ENCODE assay signal across 14 cellular contexts in the genomic region with DNA sequence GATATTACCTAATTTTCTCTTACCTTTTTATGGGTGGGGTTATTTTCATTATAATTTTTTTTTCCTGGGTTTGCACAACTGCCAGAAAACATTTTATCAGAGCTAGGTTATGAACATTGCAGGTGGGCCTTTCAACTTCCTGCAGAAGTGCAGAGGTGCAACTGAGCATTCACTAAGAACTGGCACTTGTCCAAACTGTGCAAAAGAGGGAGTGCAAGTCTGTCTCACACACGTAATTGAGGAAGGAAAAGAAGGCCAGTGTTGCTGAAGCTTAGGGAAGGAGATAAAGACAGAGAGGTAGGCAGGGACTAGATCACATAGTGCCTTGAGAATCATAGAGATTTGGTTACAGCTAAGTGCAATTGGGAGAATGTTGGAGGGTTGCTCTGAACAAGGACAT. TPM values are rescaled to one million over a fixed set of nuclear protein-coding genes. Genes with fewer than 3 reads are reported as not detected.
A peak's percentile ranks its signal among the peaks of the same experiment; 100 is the strongest.
DNase-seq lines count a peak whose midpoint lies in the region; ATAC-seq, FAIRE-seq and TF ChIP-seq lines count a peak whose summit lies in the region.
"Had no signal": no experiment of that assay in that cellular context is flagged by ENCODE, and none has a peak within 500 bp of the region (broad histone marks: within the 10 kb centered on the region; RNA-seq: fewer than 3 reads in every experiment).

No MANE protein-coding gene starts in this region.

- no peak overlapping the region for H3K9ac ChIP-seq in GM12878 (ENCODE audit: control insufficient read depth, insufficient read depth, low read length)

- H3K4me1 ChIP-seq in GM12878 (ENCODE audit: control insufficient read depth, insufficient read depth, low read length), result peaks cover 27% of the 10 kb centered on the region
- H3K4me1 ChIP-seq in stomach, result peaks cover 6 to 41% (median 15%) of the 10 kb centered on the region in 4 donors

- no peak overlapping the region for H2AFZ ChIP-seq in GM12878 (ENCODE audit: control insufficient read depth, low read depth, low read length)

- no peak for TF ChIP-seq EP300 in GM12878 (IDR thresholded peaks at IDR 0.05; ENCODE audit: borderline replicate concordance in 1 of 2, control insufficient read depth in 1 of 2, low read depth in 2 of 2, low read length in 2 of 2)
- no peak for TF ChIP-seq EP300 in stomach (IDR thresholded peaks at IDR 0.05)

- no peak for TF ChIP-seq RAD21 in GM12878 (IDR thresholded peaks at IDR 0.05; ENCODE audit: insufficient read depth, low read depth, low read length)

- H4K20me1 ChIP-seq in GM12878 (ENCODE audit: control insufficient read depth, insufficient read depth), result no peaks in the 10 kb centered on the region

- in situ Hi-C loops in GM12878 (cut with MboI), result no loop called here

- DNase-seq in NB4 (ENCODE audit: low read depth) (peak; percentile 81), GM12878 (ENCODE audit: low read depth, low spot score) (no peak), stomach (no peak), RCC 7860 (ENCODE audit: low spot score) (no peak)
- no peak for DNase-seq in activated CD4-positive, alpha-beta memory T cell treated with anti-CD3 and anti-CD28 coated beads, Interleukin-2, amount 10 ng/mL, durations not matched to agents 7 days and 5 days
- DNase-seq: activated CD4-positive, alpha-beta T cell treated with anti-CD3 and anti-CD28 coated beads, Interleukin-2, amount 50 U/mL, for 48 hours; effector memory CD4-positive, alpha-beta T cell; glutamatergic neuron; kidney glomerular epithelial cell; NCI-H1436 treated with DMSO at 0.1 percent for 48 hours; NCI-H82 had no signal

- SMC1A ChIA-PET in GM12878 (lab: Charles Lee; ENCODE audit: uncharacterized antibody, unreplicated experiment), result interaction anchor here (0.8 to 5.4 kb wide), 6 partner anchors 8 to 59 kb away, joined by 3 to 66 read pairs (median 4); a partner anchor contains a TSS

- no peak overlapping the region for H3K27ac Mint-ChIP-seq in activated CD4-positive, alpha-beta memory T cell treated with anti-CD3 and anti-CD28 coated beads, Interleukin-2, amount 10 ng/mL, durations not matched to agents 7 days and 5 days

- TF ChIP-seq POLR2A in GM18505 (IDR thresholded peaks at IDR 0.05; ENCODE audit: borderline replicate concordance, extremely low read depth, insufficient read depth, insufficient read length) (no peak), NB4 (IDR thresholded peaks at IDR 0.05; ENCODE audit: extremely low read depth, insufficient read length) (no peak), GM12878 (IDR thresholded peaks at IDR 0.05; ENCODE audit: low read depth, low read length) (no peak), stomach (IDR thresholded peaks at IDR 0.05) (no peak)

- BruUV-seq in GM12878 (replicated peaks; lab: Mats Ljungman, UMichigan), result no TSS peak

- intact Hi-C loops in GM12878 (cut with micrococcal nuclease; ENCODE audit: unreplicated experiment) (no loop called here), stomach (cut with DNase I; ENCODE audit: low total_unique reads) (no loop called here)

- no peaks in the 10 kb centered on the region for H3K27me3 ChIP-seq in GM12878 (replicated peaks in 1 of 2; ENCODE audit: control insufficient read depth in 2 of 2, insufficient read depth in 2 of 2, low read length in 1 of 2)
- no peaks in the 10 kb centered on the region for H3K27me3 ChIP-seq in stomach

- peaks cover 8% of the 10 kb centered on the region for H3K36me3 Mint-ChIP-seq in activated CD4-positive, alpha-beta memory T cell treated with anti-CD3 and anti-CD28 coated beads, Interleukin-2, amount 10 ng/mL, durations not matched to agents 7 days and 5 days (ENCODE audit: low read depth)
- H3K36me3 Mint-ChIP-seq: natural killer cell treated with Interleukin-12 subunit alpha and Interleukin-12 subunit beta and Interleukin-15 and Interleukin-18, amount 100 ng/mL, for 72 hours had no signal

- no peaks in the 10 kb centered on the region for H3K36me3 ChIP-seq in GM12878 (ENCODE audit: control insufficient read depth in 2 of 2, insufficient read depth in 2 of 2, low read length in 1 of 2)
- no peaks in the 10 kb centered on the region for H3K36me3 ChIP-seq in stomach

- no peaks in the 10 kb centered on the region; the same call in 1 of the 3 replicates for H3K9me3 ChIP-seq in GM12878 (replicated peaks; ENCODE audit: control insufficient read depth, insufficient read depth, low read length)
- no peaks in the 10 kb centered on the region for H3K9me3 ChIP-seq in stomach

- H3K27me3 Mint-ChIP-seq in activated CD4-positive, alpha-beta memory T cell treated with anti-CD3 and anti-CD28 coated beads, Interleukin-2, amount 10 ng/mL, durations not matched to agents 7 days and 5 days, result no peaks in the 10 kb centered on the region

- peak overlapping the region; percentile 46; the same call in 1 of the 2 replicates for H3K4me2 ChIP-seq in GM12878 (ENCODE audit: control insufficient read depth, insufficient read depth)

- TF ChIP-seq CTCF in NB4 (IDR thresholded peaks at IDR 0.05; ENCODE audit: low read depth, low read length), result no peak
- no peak for TF ChIP-seq CTCF in GM12878 (IDR thresholded peaks at IDR 0.05 in 2 of 3, conservative IDR thresholded peaks at IDR 0.05 in 1 of 3; ENCODE audit: control insufficient read depth in 2 of 3, extremely low read depth in 1 of 3, insufficient read depth in 1 of 3, low read depth in 3 of 3, low read length in 3 of 3)
- TF ChIP-seq CTCF in stomach (IDR thresholded peaks at IDR 0.05), result no peak

- FAIRE-seq in GM12878 (lab: Jason Lieb, UNC) (no peak), RCC 7860 (lab: Jason Lieb, UNC) (no peak)

- no peak overlapping the region for H3K4me3 Mint-ChIP-seq in activated CD4-positive, alpha-beta memory T cell treated with anti-CD3 and anti-CD28 coated beads, Interleukin-2, amount 10 ng/mL, durations not matched to agents 7 days and 5 days
- H3K4me3 Mint-ChIP-seq: natural killer cell treated with Interleukin-12 subunit alpha and Interleukin-12 subunit beta and Interleukin-15 and Interleukin-18, amount 100 ng/mL, for 72 hours had no signal

- ATAC-seq in GM18505 (IDR thresholded peaks at IDR 0.05; ENCODE audit: unreplicated experiment) (peak; percentile 40), GM12878 (no peak; the same call in 2 of the 3 replicates), GM21529 (IDR thresholded peaks at IDR 0.05; ENCODE audit: unreplicated experiment) (no peak)
- ATAC-seq: natural killer cell treated with Interleukin-12 subunit alpha and Interleukin-12 subunit beta and Interleukin-15 and Interleukin-18, amount 100 ng/mL, for 72 hours had no signal

- RAD21 ChIA-PET in GM12878 (lab: Charles Lee; ENCODE audit: unreplicated experiment), result interaction anchor here (1.1 to 1.7 kb wide), 4 partner anchors 9 to 61 kb away, joined by 3 to 9 read pairs (median 4); no protein-coding TSS in a partner anchor

- CTCF ChIA-PET in GM12878 (lab: Yijun Ruan, JAX), result interaction anchor here (0.8 to 1.6 kb wide), 3 partner anchors 9 to 61 kb away, joined by 3 to 12 read pairs (median 4); no protein-coding TSS in a partner anchor
- CTCF ChIA-PET in activated CD4-positive, alpha-beta memory T cell treated with anti-CD3 and anti-CD28 coated beads, Interleukin-2, amount 10 ng/mL, durations not matched to agents 7 days and 5 days (lab: Charles Lee), result no interaction called here

- H3K9me3 Mint-ChIP-seq in activated CD4-positive, alpha-beta memory T cell treated with anti-CD3 and anti-CD28 coated beads, Interleukin-2, amount 10 ng/mL, durations not matched to agents 7 days and 5 days, result peaks cover 2% of the 10 kb centered on the region
- H3K9me3 Mint-ChIP-seq: natural killer cell treated with Interleukin-12 subunit alpha and Interleukin-12 subunit beta and Interleukin-15 and Interleukin-18, amount 100 ng/mL, for 72 hours had no signal

- POLR2A ChIA-PET in GM12878 (lab: Charles Lee), result interaction anchor here (1.1 to 6.6 kb wide), 2 partner anchors 12 to 19 kb away, joined by 3 to 82 read pairs; a partner anchor contains a TSS
- POLR2A ChIA-PET in activated CD4-positive, alpha-beta memory T cell treated with anti-CD3 and anti-CD28 coated beads, Interleukin-2, amount 10 ng/mL, durations not matched to agents 7 days and 5 days (lab: Charles Lee), result interaction anchor here (0.9 to 1.4 kb wide), 3 partner anchors 21 to 249 kb away, joined by 3 read pairs; no protein-coding TSS in a partner anchor

- H3K27ac ChIP-seq in GM12878 (ENCODE audit: control insufficient read depth, insufficient read depth) (no peak overlapping the region), stomach (peak overlapping the region in 4 of 5 donors; percentile 56 to 89 (median 82))

- no peak overlapping the region for H3K4me3 ChIP-seq in NB4 (ENCODE audit: low read depth, low read length)
- no peak overlapping the region for H3K4me3 ChIP-seq in GM12878
- no peak overlapping the region for H3K4me3 ChIP-seq in stomach

- 0% methylated on average over 1 of the region's 1 CpG for WGBS in GM12878 (ENCODE audit: insufficient coverage, insufficient replicate concordance, low lambda C conversion rate, missing lambda C conversion rate)
- 0 to 15% (median 6%) methylated on average over 1 of the region's 1 CpG for WGBS in stomach, 5 donors

- peaks cover 45% of the 10 kb centered on the region for H3K4me1 Mint-ChIP-seq in activated CD4-positive, alpha-beta memory T cell treated with anti-CD3 and anti-CD28 coated beads, Interleukin-2, amount 10 ng/mL, durations not matched to agents 7 days and 5 days

- H3K79me2 ChIP-seq in GM12878 (ENCODE audit: control insufficient read depth, insufficient read depth, low read length), result no peaks in the 10 kb centered on the region

TF ChIP-seq in GM12878, 131 proteins besides CTCF, POLR2A, EP300 and RAD21 (continues in another document):
- TF ChIP-seq SIN3A (IDR thresholded peaks at IDR 0.05; ENCODE audit: low read depth, low read length), result no peak

RNA-seq across cellular contexts. Expression of a gene that starts 14.1 kb away (rescaled TPM):
- 28.2 and 31.0 TPM in 2 replicates for total RNA-seq in GM12878 (2013; cell fraction: nucleolus; rRNA removed)
- total RNA-seq in GM12878 (2014; rRNA removed), result 6.8 and 7.5 TPM in 2 replicates
- 7.3 and 7.8 TPM in 2 replicates for total RNA-seq in GM12878 (2014; rRNA removed; fragmentation: Illumina TruSeq; extraction: Trizol)
- total RNA-seq in GM12878 (2021), result 5.3 and 5.4 TPM in 2 replicates
- 3.7 TPM for polyA plus RNA-seq in GM12878 (2011; ENCODE audit: low read depth)
- polyA plus RNA-seq in GM12878 (2011; rRNA removed), result 15.9 and 23.5 TPM in 2 replicates
- polyA plus RNA-seq in GM12878 (2011; cell fraction: cytosol; rRNA removed), result 6.1 and 10.1 TPM in 2 replicates
- 6.8 and 9.1 TPM in 2 replicates for polyA plus RNA-seq in GM12878 (2011; cell fraction: nucleus; rRNA removed)
- polyA plus RNA-seq in GM12878 (2012), result 3.2 and 8.9 TPM in 2 replicates
- polyA plus RNA-seq in GM12878 (2014; fragmentation: Illumina TruSeq; extraction: Trizol), result 7.8 and 22.9 TPM in 2 replicates
- polyA plus RNA-seq in GM12878 (2014; fragmentation: Nextera tagmentation; extraction: Ambion mirVana), result 10 to 100 TPM; 15.2 to 19.3 TPM
- 7.0 and 10.3 TPM in 2 replicates for polyA plus RNA-seq in GM12878 (2014; rRNA removed)
- 1 to 10 TPM; 8.8 to 9.8 TPM for polyA plus RNA-seq in GM12878 (2016; fragmentation: Nextera tagmentation; extraction: Ambion mirVana)
- polyA minus RNA-seq in GM12878 (2011; rRNA and poly(A)+ RNA removed), result 5.8 and 8.9 TPM in 2 replicates
- 1.9 and 4.0 TPM in 2 replicates for polyA minus RNA-seq in GM12878 (2011; cell fraction: cytosol; rRNA and poly(A)+ RNA removed)
- 2.8 and 5.1 TPM in 2 replicates for polyA minus RNA-seq in GM12878 (2011; cell fraction: nucleus; rRNA and poly(A)+ RNA removed)
- total RNA-seq in stomach, result 100 to 1,000 TPM in 1 of 5 donors, 10 to 100 TPM in 1, 1 to 10 TPM in 2, not detected in 1; 2.9 to 131 (median 15.6) TPM
- polyA plus RNA-seq in stomach, result 10 to 100 TPM in 2 of 3 donors, 1 to 10 TPM in 1; 7.9 to 12.5 (median 11.2) TPM
- total RNA-seq in activated CD4-positive, alpha-beta memory T cell treated with anti-CD3 and anti-CD28 coated beads, Interleukin-2, amount 10 ng/mL, durations not matched to agents 7 days and 5 days, result 1 to 10 TPM; 3.2 to 4.0 TPM
